21 cellular contexts compared by ENCODE assay signal in genomic region chr20:5592165-5592564, GRCh38. TPM values are rescaled to one million over a fixed set of nuclear protein-coding genes. Genes with fewer than 3 reads are reported as not detected.
DNase-seq lines count a peak whose midpoint lies in the region; ATAC-seq and TF ChIP-seq lines count a peak whose summit lies in the region.
"Had no signal": no experiment of that assay in that cellular context is flagged by ENCODE, and none has a peak within 500 bp of the region (broad histone marks: within the 10 kb centered on the region; RNA-seq: fewer than 3 reads in every experiment).

No MANE protein-coding gene starts in this region.

- CTCF ChIA-PET in A673 (lab: Charles Lee) = no interaction called here

- POLR2A ChIA-PET in activated naive CD8-positive, alpha-beta T cell treated with anti-CD3 and anti-CD28 coated beads, Interleukin-2, amount 10 ng/mL, durations not matched to agents 7 days and 5 days (lab: Charles Lee) = interaction anchor here (2.1 to 2.7 kb wide), 2 partner anchors 13 to 122 kb away, joined by 5 to 19 read pairs; no protein-coding TSS in a partner anchor
- POLR2A ChIA-PET in A673 (lab: Charles Lee; ENCODE audit: low non-redundant PET) = no interaction called here

- H2AFZ ChIP-seq in OCI-LY1 (ENCODE audit: low read length) = no peak overlapping the region
- H2AFZ ChIP-seq: neural progenitor cell had no signal

- no peak for ATAC-seq in activated naive CD8-positive, alpha-beta T cell treated with anti-CD3 and anti-CD28 coated beads, Interleukin-2, amount 10 ng/mL, durations not matched to agents 7 days and 5 days (ENCODE audit: low read depth)
- peak; percentile 43 for ATAC-seq in stimulated activated effector memory CD8-positive, alpha-beta T cell treated with anti-CD3 and anti-CD28 coated beads, Interleukin-12 subunit alpha, Interleukin-12 subunit beta, amount 100 ng/mL, for 72 hours
- ATAC-seq in lower lobe of right lung = no peak
- ATAC-seq: heart left ventricle had no signal

- no peaks in the 10 kb centered on the region for H3K9me2 ChIP-seq in OCI-LY1 (ENCODE audit: low read depth, low read length)

- peak overlapping the region; percentile 63 for H3K4me2 ChIP-seq in OCI-LY1 (ENCODE audit: low read length)
- H3K4me2 ChIP-seq: neural progenitor cell had no signal

- BruUV-seq in A673 (replicated peaks; lab: Mats Ljungman, UMichigan) = no TSS peak

- H3K27ac ChIP-seq in OCI-LY1 (ENCODE audit: low read depth, low read length, poor library complexity, severe bottlenecking) (peak overlapping the region; percentile 91), A673 (ENCODE audit: low read depth, low read length, poor library complexity, severe bottlenecking) (no peak overlapping the region), lower lobe of right lung (no peak overlapping the region)
- H3K27ac ChIP-seq: heart left ventricle, neural progenitor cell, RWPE1, uterus, WERI-Rb-1 had no signal

- H3K9me3 Mint-ChIP-seq in activated T-cell treated with anti-CD3 and anti-CD28 coated beads, Interleukin-2, amount 50 U/mL, for 24 hours = no peaks in the 10 kb centered on the region
- no peaks in the 10 kb centered on the region for H3K9me3 Mint-ChIP-seq in activated naive CD8-positive, alpha-beta T cell treated with anti-CD3 and anti-CD28 coated beads, Interleukin-2, amount 10 ng/mL, durations not matched to agents 7 days and 5 days
- H3K9me3 Mint-ChIP-seq in stimulated activated effector memory CD8-positive, alpha-beta T cell treated with anti-CD3 and anti-CD28 coated beads, Interleukin-12 subunit alpha, Interleukin-12 subunit beta, amount 100 ng/mL, for 72 hours = no peaks in the 10 kb centered on the region
- H3K9me3 Mint-ChIP-seq: neural progenitor cell had no signal

- H3K27me3 ChIP-seq in OCI-LY1 (ENCODE audit: insufficient read depth, low read length) (no peaks in the 10 kb centered on the region), A673 (replicated peaks; ENCODE audit: insufficient read depth, low read depth, low read length, poor library complexity) (no peaks in the 10 kb centered on the region), lower lobe of right lung (ENCODE audit: low read depth) (no peaks in the 10 kb centered on the region)
- H3K27me3 ChIP-seq: heart left ventricle, neural progenitor cell, uterus had no signal

- no peaks in the 10 kb centered on the region for H3K27me3 Mint-ChIP-seq in activated T-cell treated with anti-CD3 and anti-CD28 coated beads, Interleukin-2, amount 50 U/mL, for 24 hours
- H3K27me3 Mint-ChIP-seq in activated naive CD8-positive, alpha-beta T cell treated with anti-CD3 and anti-CD28 coated beads, Interleukin-2, amount 10 ng/mL, durations not matched to agents 7 days and 5 days = no peaks in the 10 kb centered on the region

- H3K36me3 ChIP-seq in OCI-LY1 (ENCODE audit: insufficient read depth, low read length) = peaks cover 87% of the 10 kb centered on the region
- peaks cover 36% of the 10 kb centered on the region for H3K36me3 ChIP-seq in A673 (ENCODE audit: insufficient read depth, low read length, poor library complexity, severe bottlenecking)
- H3K36me3 ChIP-seq in lower lobe of right lung = peaks cover 82% of the 10 kb centered on the region
- H3K36me3 ChIP-seq: uterus had no signal

- peaks cover 99% of the 10 kb centered on the region for H3K4me1 ChIP-seq in OCI-LY1 (ENCODE audit: insufficient read depth, low read length, severe bottlenecking)
- H3K4me1 ChIP-seq in A673 (ENCODE audit: insufficient read depth, low read length, poor library complexity, severe bottlenecking) = peaks cover 5% of the 10 kb centered on the region
- H3K4me1 ChIP-seq in lower lobe of right lung = peaks cover 18% of the 10 kb centered on the region
- H3K4me1 ChIP-seq: neural progenitor cell, uterus had no signal

- no peak for DNase-seq in activated T-cell treated with anti-CD3 and anti-CD28 coated beads, Interleukin-2, amount 50 U/mL, for 24 hours
- no peak for DNase-seq in activated T-cell treated with anti-CD3 and anti-CD28 coated beads, Interleukin-2, amount 50 U/mL, for 1 hour
- no peak for DNase-seq in activated naive CD8-positive, alpha-beta T cell treated with anti-CD3 and anti-CD28 coated beads, Interleukin-2, amount 10 ng/mL, durations not matched to agents 7 days and 5 days
- no peak for DNase-seq in stimulated activated effector memory CD8-positive, alpha-beta T cell treated with anti-CD3 and anti-CD28 coated beads, Interleukin-12 subunit alpha, Interleukin-12 subunit beta, amount 100 ng/mL, for 72 hours (ENCODE audit: low spot score in 2 of 2)
- no peak for DNase-seq in A673 (ENCODE audit: low spot score)
- DNase-seq in lower lobe of right lung = no peak
- no peak for DNase-seq in GM10266 (ENCODE audit: extremely low spot score)
- DNase-seq: amniotic stem cell; cerebellar nuclear complex; effector CD8-positive, alpha-beta T cell; heart left ventricle; mesendoderm; NCI-H1694 treated with DMSO at 0.1 percent for 48 hours; NCI-H345; NK-92 treated with Interleukin-12 subunit alpha and Interleukin-12 subunit beta, amount 100 ng/mL, for 24 hours; SW 1271; uterus; WERI-Rb-1 had no signal

- H3K79me2 ChIP-seq in OCI-LY1 (ENCODE audit: insufficient read depth, low read length) = peaks cover 60% of the 10 kb centered on the region

- no peaks in the 10 kb centered on the region for H4K20me1 ChIP-seq in OCI-LY1 (ENCODE audit: insufficient read depth, low read length)

- no peak for TF ChIP-seq CTCF in OCI-LY1 (IDR thresholded peaks at IDR 0.05; ENCODE audit: low read length)
- no peak for TF ChIP-seq CTCF in A673 (conservative IDR thresholded peaks at IDR 0.05; ENCODE audit: low read depth, low read length)
- TF ChIP-seq CTCF in lower lobe of right lung (IDR thresholded peaks at IDR 0.05) = no peak
- no peak for TF ChIP-seq CTCF in GM10266 (IDR thresholded peaks at IDR 0.05; ENCODE audit: control insufficient read depth, insufficient read depth, low read depth, missing control alignments)

- peaks cover 7% of the 10 kb centered on the region; the same call in 1 of the 2 replicates for H3F3A ChIP-seq in OCI-LY1 (ENCODE audit: insufficient read depth, low read length)

- H3K27ac Mint-ChIP-seq in activated T-cell treated with anti-CD3 and anti-CD28 coated beads, Interleukin-2, amount 50 U/mL, for 24 hours = peak overlapping the region; percentile 95
- peak overlapping the region; percentile 79 for H3K27ac Mint-ChIP-seq in activated naive CD8-positive, alpha-beta T cell treated with anti-CD3 and anti-CD28 coated beads, Interleukin-2, amount 10 ng/mL, durations not matched to agents 7 days and 5 days
- peak overlapping the region; percentile 75 for H3K27ac Mint-ChIP-seq in stimulated activated effector memory CD8-positive, alpha-beta T cell treated with anti-CD3 and anti-CD28 coated beads, Interleukin-12 subunit alpha, Interleukin-12 subunit beta, amount 100 ng/mL, for 72 hours
- H3K27ac Mint-ChIP-seq: neural progenitor cell had no signal

- H3K4me1 Mint-ChIP-seq in activated T-cell treated with anti-CD3 and anti-CD28 coated beads, Interleukin-2, amount 50 U/mL, for 24 hours (ENCODE audit: low read depth) = peaks cover 84% of the 10 kb centered on the region
- H3K4me1 Mint-ChIP-seq in activated naive CD8-positive, alpha-beta T cell treated with anti-CD3 and anti-CD28 coated beads, Interleukin-2, amount 10 ng/mL, durations not matched to agents 7 days and 5 days = peaks cover 33% of the 10 kb centered on the region
- H3K4me1 Mint-ChIP-seq in stimulated activated effector memory CD8-positive, alpha-beta T cell treated with anti-CD3 and anti-CD28 coated beads, Interleukin-12 subunit alpha, Interleukin-12 subunit beta, amount 100 ng/mL, for 72 hours = peaks cover 47% of the 10 kb centered on the region
- H3K4me1 Mint-ChIP-seq: neural progenitor cell had no signal

- H3K4me3 ChIP-seq in OCI-LY1 (ENCODE audit: low read depth, low read length, poor library complexity, severe bottlenecking) (peak overlapping the region; percentile 17), A673 (ENCODE audit: low read depth, low read length, poor library complexity, severe bottlenecking) (no peak overlapping the region), lower lobe of right lung (no peak overlapping the region)
- H3K4me3 ChIP-seq: heart left ventricle, neural progenitor cell, uterus had no signal

- no peaks in the 10 kb centered on the region for H3K9me3 ChIP-seq in OCI-LY1 (ENCODE audit: low read length)
- no peaks in the 10 kb centered on the region for H3K9me3 ChIP-seq in A673 (ENCODE audit: low read depth, low read length, poor library complexity, severe bottlenecking)
- H3K9me3 ChIP-seq in lower lobe of right lung = no peaks in the 10 kb centered on the region
- H3K9me3 ChIP-seq: heart left ventricle, uterus had no signal

- intact Hi-C loops in A673 (cut with micrococcal nuclease; ENCODE audit: unreplicated experiment) = no loop called here
- intact Hi-C loops in lower lobe of right lung (cut with DNase I) = no loop called here

- peak overlapping the region; percentile 42; the same call in 1 of the 2 replicates for H3K9ac ChIP-seq in OCI-LY1 (ENCODE audit: low read length)
- H3K9ac ChIP-seq: neural progenitor cell had no signal

- peak overlapping the region; percentile 67 for H3K4me3 Mint-ChIP-seq in activated T-cell treated with anti-CD3 and anti-CD28 coated beads, Interleukin-2, amount 50 U/mL, for 24 hours
- peak overlapping the region; percentile 68 for H3K4me3 Mint-ChIP-seq in activated naive CD8-positive, alpha-beta T cell treated with anti-CD3 and anti-CD28 coated beads, Interleukin-2, amount 10 ng/mL, durations not matched to agents 7 days and 5 days
- H3K4me3 Mint-ChIP-seq in stimulated activated effector memory CD8-positive, alpha-beta T cell treated with anti-CD3 and anti-CD28 coated beads, Interleukin-12 subunit alpha, Interleukin-12 subunit beta, amount 100 ng/mL, for 72 hours = peak overlapping the region; percentile 47
- H3K4me3 Mint-ChIP-seq: neural progenitor cell had no signal

- H3K36me3 Mint-ChIP-seq in activated T-cell treated with anti-CD3 and anti-CD28 coated beads, Interleukin-2, amount 50 U/mL, for 24 hours (ENCODE audit: low read depth) = peaks cover 88% of the 10 kb centered on the region
- H3K36me3 Mint-ChIP-seq in activated naive CD8-positive, alpha-beta T cell treated with anti-CD3 and anti-CD28 coated beads, Interleukin-2, amount 10 ng/mL, durations not matched to agents 7 days and 5 days = peaks cover 23% of the 10 kb centered on the region
- H3K36me3 Mint-ChIP-seq in stimulated activated effector memory CD8-positive, alpha-beta T cell treated with anti-CD3 and anti-CD28 coated beads, Interleukin-12 subunit alpha, Interleukin-12 subunit beta, amount 100 ng/mL, for 72 hours = peaks cover 84% of the 10 kb centered on the region

RNA-seq across cellular contexts. Expression of gene GPCPD1, which starts 18.6 kb away (rescaled TPM):
- total RNA-seq in activated naive CD8-positive, alpha-beta T cell treated with anti-CD3 and anti-CD28 coated beads, Interleukin-2, amount 10 ng/mL, durations not matched to agents 7 days and 5 days = 10 to 100 TPM; 47.9 to 51.7 TPM
- total RNA-seq in A673 (2021) (11.6 and 12.2 TPM in 2 replicates), lower lobe of right lung (120 TPM)
